Comparison of ENCODE assay signal across 9 cellular contexts in genomic region chr1:43366601-43367025, GRCh38. TPM values are rescaled to one million over a fixed set of nuclear protein-coding genes. Genes with fewer than 3 reads are reported as not detected.
A peak's percentile ranks its signal among the peaks of the same experiment; 100 is the strongest.
DNase-seq lines count a peak whose midpoint lies in the region; ATAC-seq, FAIRE-seq and TF ChIP-seq lines count a peak whose summit lies in the region.
"Had no signal": no experiment of that assay in that cellular context is flagged by ENCODE, and none has a peak within 500 bp of the region (broad histone marks: within the 10 kb centered on the region; RNA-seq: fewer than 3 reads in every experiment).

No MANE protein-coding gene starts in this region.

- peak overlapping the region; percentile 74 for H3K9ac ChIP-seq in rectal smooth muscle tissue (ENCODE audit: low read length)

- no peak for TF ChIP-seq CTCF in fibroblast of pulmonary artery (IDR thresholded peaks at IDR 0.05; ENCODE audit: low read length, missing control alignments)

- DNase-seq in SJSA1 (ENCODE audit: low read depth in 1 of 2, low spot score in 2 of 2) (peak in 1 of 2 experiments; percentile 50), fibroblast of pulmonary artery (ENCODE audit: low read depth) (no peak), frontal cortex (ENCODE audit: low spot score in 2 of 2) (no peak)
- no peak for DNase-seq in activated CD4-positive, alpha-beta T cell treated with anti-CD3 and anti-CD28 coated beads, Interleukin-2, amount 50 U/mL, for 1 hour

- H3K36me3 ChIP-seq in SJSA1 (peaks cover 68% of the 10 kb centered on the region), rectal smooth muscle tissue (ENCODE audit: control insufficient read depth, insufficient read depth, low read length) (peaks cover 22% of the 10 kb centered on the region)

- peak overlapping the region; percentile 96 for H3K27ac ChIP-seq in SJSA1
- H3K27ac ChIP-seq in rectal smooth muscle tissue (ENCODE audit: low read depth, low read length) = peak overlapping the region; percentile 75

- no peak for FAIRE-seq in frontal cortex (lab: Jason Lieb, UNC)

- peak overlapping the region; percentile 75 for H3K4me3 ChIP-seq in GM08714 (ENCODE audit: low read length)
- H3K4me3 ChIP-seq in SJSA1 = peak overlapping the region; percentile 70
- H3K4me3 ChIP-seq in fibroblast of pulmonary artery (replicated peaks; ENCODE audit: low read depth, low read length) = peak overlapping the region; percentile 69
- peak overlapping the region; percentile 85 for H3K4me3 ChIP-seq in rectal smooth muscle tissue (ENCODE audit: low read length)

- H3K4me1 ChIP-seq in SJSA1 (replicated peaks) (peaks cover 33% of the 10 kb centered on the region), rectal smooth muscle tissue (ENCODE audit: control insufficient read depth, insufficient read depth, low read length) (peaks cover 12% of the 10 kb centered on the region)

- ATAC-seq in HG03039 (IDR thresholded peaks at IDR 0.05; ENCODE audit: unreplicated experiment) (no peak), GM21723 (IDR thresholded peaks at IDR 0.05; ENCODE audit: unreplicated experiment) (no peak)

- H3K9me3 ChIP-seq in SJSA1 (replicated peaks) = no peaks in the 10 kb centered on the region

- H3K27me3 ChIP-seq in SJSA1 (replicated peaks) (no peaks in the 10 kb centered on the region), rectal smooth muscle tissue (ENCODE audit: control insufficient read depth, insufficient read depth, low read length) (no peaks in the 10 kb centered on the region)

RNA-seq across cellular contexts. Expression of gene ELOVL1, which starts 1.2 kb away (rescaled TPM):
- 69.5 and 115 TPM in 2 replicates for total RNA-seq in SJSA1 (2014; rRNA removed; shearing (Covaris generic))
- total RNA-seq in frontal cortex = 6.9 TPM

RNA-seq across cellular contexts. Expression of gene CDC20, which starts 7.8 kb away (rescaled TPM):
- 194 and 257 TPM in 2 replicates for total RNA-seq in SJSA1 (2014; rRNA removed; shearing (Covaris generic))
- 4.9 TPM for total RNA-seq in frontal cortex

RNA-seq across cellular contexts. Expression of gene MED8, which starts 23.0 kb away (rescaled TPM):
- total RNA-seq in SJSA1 (2014; rRNA removed; shearing (Covaris generic)) = 60.7 and 67.8 TPM in 2 replicates
- 22.8 TPM for total RNA-seq in frontal cortex

RNA-seq across cellular contexts. Expression of gene SZT2, which starts 23.1 kb away (rescaled TPM):
- total RNA-seq in SJSA1 (2014; rRNA removed; shearing (Covaris generic)) = 15.6 and 19.8 TPM in 2 replicates
- total RNA-seq in frontal cortex = 19.2 TPM

RNA-seq across cellular contexts. Expression of gene MPL, which starts 29.0 kb away (rescaled TPM):
- not detected in 2 replicates for total RNA-seq in SJSA1 (2014; rRNA removed; shearing (Covaris generic))
- total RNA-seq in frontal cortex = not detected
- total RNA-seq: renal cortical epithelial cell had no signal

Comparison
In these comparisons a context has a peak if more than half of its experiments do, and no peak if none do; other contexts are left out.
1. RNA of gene CDC20, which starts 7.8 kb away (total RNA-seq): 194 to 257 TPM in SJSA1; 4.9 TPM in frontal cortex (single experiment); every median in the first group is over 10 times any median in the second.
2. Peak in every context shown above with its lines, with median percentiles within 50 percentile points of each other: H3K4me3 ChIP-seq.